8 cellular contexts compared by ENCODE assay signal in genomic region chr11:64234840-64235379, GRCh38. TPM values are rescaled to one million over a fixed set of nuclear protein-coding genes. Genes with fewer than 3 reads are reported as not detected.
DNase-seq lines count a peak whose midpoint lies in the region; ATAC-seq, FAIRE-seq and TF ChIP-seq lines count a peak whose summit lies in the region.

No MANE protein-coding gene starts in this region.

- FAIRE-seq in H1 (lab: Jason Lieb, UNC), result no peak

- H3K4me3 ChIP-seq in Karpas-422 (ENCODE audit: low read length) (peak overlapping the region; percentile 91), H1 (ENCODE audit: extremely low read depth in 1 of 4, insufficient read depth in 2 of 4, low read depth in 3 of 4, low read length in 4 of 4) (peak overlapping the region; percentile 39 to 70 (median 52)), muscle layer of colon (ENCODE audit: low read depth in 1 of 2, low read length in 2 of 2) (peak overlapping the region; percentile 68 to 73), aorta (ENCODE audit: low read length in 2 of 2) (peak overlapping the region; percentile 77 to 94)

- H3K9me2 ChIP-seq in Karpas-422 (replicated peaks; ENCODE audit: insufficient read depth, low read length), result no peaks in the 10 kb centered on the region

- peak; percentile 30 for ATAC-seq in aorta (ENCODE audit: low FRiP score)

- no peak overlapping the region for H3K56ac ChIP-seq in H1 (replicated peaks; ENCODE audit: insufficient read length, low read depth, low read length)

- H4K20me1 ChIP-seq in Karpas-422 (ENCODE audit: insufficient read depth, low read depth, low read length) (0 out of 2 replicates have a peak, but pooled peaks cover 7% of the 10 kb centered on the region), H1 (replicated peaks in 1 of 2; ENCODE audit: control insufficient read depth in 1 of 2, insufficient read depth in 2 of 2, low read length in 2 of 2) (peaks cover 0 to 6% of the 10 kb centered on the region in 2 experiments)

- H3K9ac ChIP-seq in Karpas-422 (ENCODE audit: low read length) (peak overlapping the region; percentile 82), H1 (replicated peaks in 1 of 4; ENCODE audit: extremely low read depth in 1 of 4, low read depth in 3 of 4, low read length in 3 of 4) (peak overlapping the region in 1 of 4 experiments; percentile 34; a peak in 2 of 7 replicates), muscle layer of colon (ENCODE audit: low read length) (peak overlapping the region; percentile 68)

- no peak overlapping the region for H4K5ac ChIP-seq in H1 (ENCODE audit: insufficient read length, low read depth, low read length)

- 0 out of 2 replicates have a peak, but pooled peaks cover 5% of the 10 kb centered on the region for H3K36me3 ChIP-seq in Karpas-422 (ENCODE audit: insufficient read depth, low read length)
- H3K36me3 ChIP-seq in H1 (ENCODE audit: control insufficient read depth in 2 of 4, insufficient read depth in 4 of 4, low read length in 3 of 4), result peaks cover 0 to 5% (median 1%) of the 10 kb centered on the region in 4 experiments; a peak in 1 of 8 replicates
- H3K36me3 ChIP-seq in muscle layer of colon (ENCODE audit: insufficient read depth, low read length), result peaks cover 20% of the 10 kb centered on the region
- peaks cover 0 to 2% of the 10 kb centered on the region in 2 donors for H3K36me3 ChIP-seq in aorta (ENCODE audit: control insufficient read depth in 1 of 2, insufficient read depth in 2 of 2, low read length in 1 of 2)

- no peak overlapping the region for H3K23ac ChIP-seq in H1 (ENCODE audit: insufficient read length)

- no peak for TF ChIP-seq CTCF in H1 (IDR thresholded peaks at IDR 0.05; ENCODE audit: control extremely low read depth in 1 of 3, insufficient read depth in 1 of 3, low read depth in 1 of 3, low read length in 3 of 3)

- H3K79me2 ChIP-seq in Karpas-422 (ENCODE audit: low read length) (peaks cover 14% of the 10 kb centered on the region), H1 (ENCODE audit: control insufficient read depth in 1 of 2, insufficient read depth in 2 of 2, low read length in 2 of 2) (no peaks in the 10 kb centered on the region)

- DNase-seq in NCI-H1092 treated with DMSO at 0.1 percent for 48 hours (lab: John Stamatoyannopoulos, UW), result peak; percentile 57
- DNase-seq in NCI-H1092 (lab: John Stamatoyannopoulos, UW), result no peak
- DNase-seq in Karpas-422, result peak; percentile 83
- DNase-seq in activated CD4-positive, alpha-beta T cell treated with anti-CD3 and anti-CD28 coated beads for 48 hours, result peak; percentile 59
- DNase-seq in H1 (ENCODE audit: low read depth in 1 of 2, low spot score in 2 of 2), result peak in 1 of 2 experiments; percentile 70
- peak; percentile 80 to 85 for DNase-seq in aorta
- DNase-seq in NOMO-1 treated with dmso at 0.1 percent for 144 hours (lab: John Stamatoyannopoulos, UW; ENCODE audit: unreplicated experiment), result no peak

- TF ChIP-seq POLR2A in H1 (IDR thresholded peaks at IDR 0.05; ENCODE audit: control extremely low read depth in 1 of 2, low read depth in 2 of 2, low read length in 2 of 2), result no peak

- H2BK20ac ChIP-seq in H1 (ENCODE audit: low read length), result no peak overlapping the region

- TF ChIP-seq EP300 in H1 (IDR thresholded peaks at IDR 0.05; ENCODE audit: borderline replicate concordance in 1 of 2, low read depth in 2 of 2, low read length in 2 of 2), result no peak

- H2BK12ac ChIP-seq in H1 (ENCODE audit: low read depth, low read length), result no peak overlapping the region

- no peak overlapping the region for H2BK120ac ChIP-seq in H1 (replicated peaks; ENCODE audit: low read depth, low read length)

- peak overlapping the region; percentile 83; the same call in 1 of the 2 replicates for H4K8ac ChIP-seq in H1 (ENCODE audit: extremely low read depth, insufficient read depth, low read length)

- intact Hi-C loops in aorta (cut with DNase I), result no loop called here

- no peaks in the 10 kb centered on the region for H3K27me3 ChIP-seq in Karpas-422 (ENCODE audit: low read length)
- peaks cover 0 to 12% (median 6%) of the 10 kb centered on the region in 4 experiments; a peak in 4 of 7 replicates for H3K27me3 ChIP-seq in H1 (replicated peaks in 1 of 4; ENCODE audit: control insufficient read depth in 3 of 4, extremely low read depth in 1 of 4, insufficient read depth in 3 of 4, low read length in 3 of 4)
- H3K27me3 ChIP-seq in muscle layer of colon (ENCODE audit: control insufficient read depth in 1 of 2, insufficient read depth in 2 of 2, low read length in 2 of 2), result no peaks in the 10 kb centered on the region
- no peaks in the 10 kb centered on the region for H3K27me3 ChIP-seq in aorta (ENCODE audit: control insufficient read depth in 1 of 2, insufficient read depth in 2 of 2, low read length in 1 of 2)

- no peak overlapping the region for H2BK5ac ChIP-seq in H1 (ENCODE audit: low read depth, low read length)

- H3K27ac ChIP-seq in Karpas-422 (ENCODE audit: low read length), result peak overlapping the region; percentile 65
- no peak overlapping the region for H3K27ac ChIP-seq in H1 (ENCODE audit: low read depth, low read length)
- peak overlapping the region; percentile 80 for H3K27ac ChIP-seq in muscle layer of colon (ENCODE audit: low read depth, low read length)
- peak overlapping the region in 1 of 2 donors; percentile 44 for H3K27ac ChIP-seq in aorta (ENCODE audit: low read depth in 1 of 2, low read length in 2 of 2)

- CTCF ChIA-PET in H1 (lab: Charles Lee; ENCODE audit: partially characterized antibody), result interaction anchor here (2.9 to 8.6 kb wide), 3 partner anchors 17 to 29 kb away, joined by 7 to 51 read pairs (median 26); partner anchors contain the start of genes FERMT3 and PLCB3

- WGBS in H1 (ENCODE audit: extremely low coverage in 1 of 2, insufficient coverage in 1 of 2, insufficient read length in 1 of 2, insufficient replicate concordance in 2 of 2, low coverage in 1 of 2, low lambda C conversion rate in 2 of 2, missing lambda C conversion rate in 1 of 2), 2 experiments, result 11% methylated on average over 22 of the region's 48 CpGs; no CpG with 5 or more reads in 1 of the 2 experiments
- 1 to 2% methylated on average over 33 to 48 of the region's 48 CpGs for WGBS in aorta, 2 donors

- H3K4me2 ChIP-seq in Karpas-422 (ENCODE audit: low read depth, low read length, poor library complexity, severe bottlenecking) (peak overlapping the region; percentile 93), H1 (ENCODE audit: insufficient read depth in 1 of 2, low read depth in 2 of 2, low read length in 2 of 2) (peak overlapping the region; percentile 50 to 87)

- H3K18ac ChIP-seq in H1 (ENCODE audit: extremely low read depth, low read length), result no peak overlapping the region; the same call in 1 of the 2 replicates

- TF ChIP-seq RAD21 in H1 (IDR thresholded peaks at IDR 0.05 in 1 of 2, conservative IDR thresholded peaks at IDR 0.05 in 1 of 2; ENCODE audit: low read depth in 2 of 2, low read length in 2 of 2), result no peak

- H3K4ac ChIP-seq in H1 (replicated peaks; ENCODE audit: insufficient read length, low read depth, low read length), result no peak overlapping the region

- H3K79me1 ChIP-seq in H1 (ENCODE audit: low read depth, low read length), result no peaks in the 10 kb centered on the region; the same call in 1 of the 2 replicates

- no peaks in the 10 kb centered on the region for H3K9me3 ChIP-seq in Karpas-422 (ENCODE audit: low read length)
- no peaks in the 10 kb centered on the region for H3K9me3 ChIP-seq in H1 (ENCODE audit: insufficient read depth in 2 of 2, low read depth in 1 of 2, low read length in 1 of 2)
- no peaks in the 10 kb centered on the region for H3K9me3 ChIP-seq in muscle layer of colon (ENCODE audit: low read length)
- no peaks in the 10 kb centered on the region for H3K9me3 ChIP-seq in aorta (ENCODE audit: control insufficient read depth, low read length)

- H2AK5ac ChIP-seq in H1 (ENCODE audit: low read depth, low read length), result no peak overlapping the region

- H3K4me1 ChIP-seq in Karpas-422 (ENCODE audit: low read length), result peaks cover 54% of the 10 kb centered on the region
- H3K4me1 ChIP-seq in H1 (replicated peaks in 1 of 4; ENCODE audit: control insufficient read depth in 3 of 4, insufficient read depth in 4 of 4, low read length in 3 of 4), result peaks cover 0 to 14% (median 4%) of the 10 kb centered on the region in 4 experiments; a peak in 5 of 7 replicates
- H3K4me1 ChIP-seq in muscle layer of colon (ENCODE audit: insufficient read depth, low read length), result peaks cover 43% of the 10 kb centered on the region
- no peaks in the 10 kb centered on the region for H3K4me1 ChIP-seq in aorta (ENCODE audit: control insufficient read depth in 1 of 2, insufficient read depth in 2 of 2, low read length in 2 of 2)

- no peak overlapping the region for H2AFZ ChIP-seq in Karpas-422 (ENCODE audit: low read length)
- no peak overlapping the region for H2AFZ ChIP-seq in H1 (ENCODE audit: low read length)

- no peak overlapping the region for H3K14ac ChIP-seq in H1 (ENCODE audit: insufficient read length)

- POLR2A ChIA-PET in H1 (lab: Charles Lee; ENCODE audit: partially characterized antibody), result interaction anchor here (0.7 to 11.9 kb wide), 7 partner anchors 11 to 35 kb away, joined by 3 to 190 read pairs (median 5); partner anchors contain the start of genes FKBP2, PLCB3 and PPP1R14B

- no peak overlapping the region for H2BK15ac ChIP-seq in H1 (ENCODE audit: low read length)

- H4K91ac ChIP-seq in H1 (replicated peaks; ENCODE audit: insufficient read length, low read length), result no peak overlapping the region

- peaks cover 15% of the 10 kb centered on the region for H3K23me2 ChIP-seq in H1 (ENCODE audit: low read depth, low read length)

RNA-seq across cellular contexts. Expression of gene VEGFB, which starts 0.5 kb away (rescaled TPM):
- 43.4 and 67.9 TPM in 2 replicates for total RNA-seq in Karpas-422 (2014; rRNA removed; shearing (Covaris generic); ENCODE audit: low replicate concordance)
- 46.1 and 49.6 TPM in 2 replicates for total RNA-seq in H1 (2021; fragmentation: NEBNext Ultra II Directional; extraction: Animal tissue kit (Norgen Biotek cat#: 25700))
- polyA plus RNA-seq in H1 (2011; rRNA removed) (9.3 and 11.4 TPM in 2 replicates), aorta (100 to 1,000 TPM; 191 to 206 TPM)
- 8.7 TPM for polyA plus RNA-seq in H1 (2011; cell fraction: cytosol; rRNA removed)
- 14.7 TPM for polyA plus RNA-seq in H1 (2011; cell fraction: nucleus; rRNA removed)
- polyA plus RNA-seq in H1 (2012, experiment 1 of 2), result 43.8 to 51.1 TPM (median 49.1 TPM) in 4 replicates
- 70.8 TPM for polyA plus RNA-seq in H1 (2012, experiment 2 of 2)
- polyA plus RNA-seq in H1 (2013, experiment 1 of 2), result 32.6 TPM
- polyA plus RNA-seq in H1 (2013, experiment 2 of 2), result 31.8 TPM
- 2.2 and 6.1 TPM in 2 replicates for polyA minus RNA-seq in H1 (2011; rRNA and poly(A)+ RNA removed)
- 9.4 TPM for polyA minus RNA-seq in H1 (2011; cell fraction: cytosol; rRNA and poly(A)+ RNA removed)
- polyA minus RNA-seq in H1 (2011; cell fraction: nucleus; rRNA and poly(A)+ RNA removed), result 6.5 TPM
- total RNA-seq in aorta, result 100 to 1,000 TPM; 131 to 208 TPM

RNA-seq across cellular contexts. Expression of gene DNAJC4, which starts 4.6 kb away (rescaled TPM):
- 32.0 and 51.0 TPM in 2 replicates for total RNA-seq in Karpas-422 (2014; rRNA removed; shearing (Covaris generic); ENCODE audit: low replicate concordance)
- 14.6 and 17.8 TPM in 2 replicates for total RNA-seq in H1 (2021; fragmentation: NEBNext Ultra II Directional; extraction: Animal tissue kit (Norgen Biotek cat#: 25700))
- polyA plus RNA-seq in H1 (2011; rRNA removed) (31.0 and 34.0 TPM in 2 replicates), aorta (10 to 100 TPM; 26.2 to 97.9 TPM)
- 25.0 TPM for polyA plus RNA-seq in H1 (2011; cell fraction: cytosol; rRNA removed)
- 66.8 TPM for polyA plus RNA-seq in H1 (2011; cell fraction: nucleus; rRNA removed)
- polyA plus RNA-seq in H1 (2012, experiment 1 of 2), result 25.2 to 30.5 TPM (median 27.3 TPM) in 4 replicates
- 22.9 TPM for polyA plus RNA-seq in H1 (2012, experiment 2 of 2)
- polyA plus RNA-seq in H1 (2013, experiment 1 of 2), result 25.9 TPM
- polyA plus RNA-seq in H1 (2013, experiment 2 of 2), result 23.8 TPM
- polyA minus RNA-seq in H1 (2011; rRNA and poly(A)+ RNA removed), result 8.7 and 13.7 TPM in 2 replicates
- polyA minus RNA-seq in H1 (2011; cell fraction: cytosol; rRNA and poly(A)+ RNA removed), result 10.3 TPM
- polyA minus RNA-seq in H1 (2011; cell fraction: nucleus; rRNA and poly(A)+ RNA removed), result 7.9 TPM
- 10 to 100 TPM; 15.0 to 27.4 TPM for total RNA-seq in aorta

RNA-seq across cellular contexts. Expression of gene FKBP2, which starts 6.0 kb away (rescaled TPM):
- total RNA-seq in Karpas-422 (2014; rRNA removed; shearing (Covaris generic); ENCODE audit: low replicate concordance), result 27.8 and 73.4 TPM in 2 replicates
- 41.7 and 43.2 TPM in 2 replicates for total RNA-seq in H1 (2021; fragmentation: NEBNext Ultra II Directional; extraction: Animal tissue kit (Norgen Biotek cat#: 25700))
- polyA plus RNA-seq in H1 (2011; rRNA removed), result 52.5 and 67.3 TPM in 2 replicates
- 68.9 TPM for polyA plus RNA-seq in H1 (2011; cell fraction: cytosol; rRNA removed)
- polyA plus RNA-seq in H1 (2011; cell fraction: nucleus; rRNA removed), result 41.9 TPM
- 82.9 to 116 TPM (median 94.9 TPM) in 4 replicates for polyA plus RNA-seq in H1 (2012, experiment 1 of 2)
- polyA plus RNA-seq in H1 (2012, experiment 2 of 2), result 63.5 TPM
- 59.3 TPM for polyA plus RNA-seq in H1 (2013, experiment 1 of 2)
- 69.6 TPM for polyA plus RNA-seq in H1 (2013, experiment 2 of 2)
- polyA minus RNA-seq in H1 (2011; rRNA and poly(A)+ RNA removed), result 10.7 and 10.8 TPM in 2 replicates
- polyA minus RNA-seq in H1 (2011; cell fraction: cytosol; rRNA and poly(A)+ RNA removed), result 26.5 TPM
- polyA minus RNA-seq in H1 (2011; cell fraction: nucleus; rRNA and poly(A)+ RNA removed), result 14.5 TPM
- 10 to 100 TPM; 50.2 to 52.6 TPM for total RNA-seq in aorta
- 100 to 1,000 TPM; 122 to 298 TPM for polyA plus RNA-seq in aorta

RNA-seq across cellular contexts. Expression of gene NUDT22, which starts 8.8 kb away (rescaled TPM):
- 70.0 and 114 TPM in 2 replicates for total RNA-seq in Karpas-422 (2014; rRNA removed; shearing (Covaris generic); ENCODE audit: low replicate concordance)
- total RNA-seq in H1 (2021; fragmentation: NEBNext Ultra II Directional; extraction: Animal tissue kit (Norgen Biotek cat#: 25700)), result 43.4 and 51.5 TPM in 2 replicates
- polyA plus RNA-seq in H1 (2011; rRNA removed) (69.0 and 97.1 TPM in 2 replicates), aorta (10 to 100 TPM; 42.1 to 98.8 TPM)
- 58.7 TPM for polyA plus RNA-seq in H1 (2011; cell fraction: cytosol; rRNA removed)
- polyA plus RNA-seq in H1 (2011; cell fraction: nucleus; rRNA removed), result 91.2 TPM
- 28.1 to 49.3 TPM (median 43.2 TPM) in 4 replicates for polyA plus RNA-seq in H1 (2012, experiment 1 of 2)
- polyA plus RNA-seq in H1 (2012, experiment 2 of 2), result 35.6 TPM
- polyA plus RNA-seq in H1 (2013, experiment 1 of 2), result 83.6 TPM
- polyA plus RNA-seq in H1 (2013, experiment 2 of 2), result 79.8 TPM
- 14.0 and 18.0 TPM in 2 replicates for polyA minus RNA-seq in H1 (2011; rRNA and poly(A)+ RNA removed)
- polyA minus RNA-seq in H1 (2011; cell fraction: cytosol; rRNA and poly(A)+ RNA removed), result 31.9 TPM
- polyA minus RNA-seq in H1 (2011; cell fraction: nucleus; rRNA and poly(A)+ RNA removed), result 26.1 TPM
- 10 to 100 TPM; 36.7 to 46.9 TPM for total RNA-seq in aorta

RNA-seq across cellular contexts. Expression of gene TRPT1, which starts 8.9 kb away (rescaled TPM):
- 72.5 and 90.4 TPM in 2 replicates for total RNA-seq in Karpas-422 (2014; rRNA removed; shearing (Covaris generic); ENCODE audit: low replicate concordance)
- 34.5 and 39.7 TPM in 2 replicates for total RNA-seq in H1 (2021; fragmentation: NEBNext Ultra II Directional; extraction: Animal tissue kit (Norgen Biotek cat#: 25700))
- polyA plus RNA-seq in H1 (2011; rRNA removed), result 74.6 and 102 TPM in 2 replicates
- polyA plus RNA-seq in H1 (2011; cell fraction: cytosol; rRNA removed), result 65.6 TPM
- polyA plus RNA-seq in H1 (2011; cell fraction: nucleus; rRNA removed), result 135 TPM
- 36.0 to 51.1 TPM (median 49.9 TPM) in 4 replicates for polyA plus RNA-seq in H1 (2012, experiment 1 of 2)
- 67.7 TPM for polyA plus RNA-seq in H1 (2012, experiment 2 of 2)
- polyA plus RNA-seq in H1 (2013, experiment 1 of 2), result 66.7 TPM
- polyA plus RNA-seq in H1 (2013, experiment 2 of 2), result 64.4 TPM
- 21.2 and 24.8 TPM in 2 replicates for polyA minus RNA-seq in H1 (2011; rRNA and poly(A)+ RNA removed)
- 19.4 TPM for polyA minus RNA-seq in H1 (2011; cell fraction: cytosol; rRNA and poly(A)+ RNA removed)
- 29.0 TPM for polyA minus RNA-seq in H1 (2011; cell fraction: nucleus; rRNA and poly(A)+ RNA removed)
- 10 to 100 TPM; 24.5 to 24.8 TPM for total RNA-seq in aorta
- polyA plus RNA-seq in aorta, result 10 to 100 TPM; 34.3 to 95.3 TPM

Comparison
In these comparisons a context has a peak if more than half of its experiments do, and no peak if none do; other contexts are left out.
1. DNase-seq: peak in NCI-H1092 treated with DMSO at 0.1 percent for 48 hours (single experiment), Karpas-422 (single experiment), activated CD4-positive, alpha-beta T cell treated with anti-CD3 and anti-CD28 coated beads for 48 hours (single experiment) and aorta (2 of 2); none in NCI-H1092 (single experiment) and NOMO-1 treated with dmso at 0.1 percent for 144 hours (single experiment).
2. Peak in every context shown above with its lines, with median percentiles within 50 percentile points of each other: H3K4me3 ChIP-seq.